In the genomic region with DNA sequence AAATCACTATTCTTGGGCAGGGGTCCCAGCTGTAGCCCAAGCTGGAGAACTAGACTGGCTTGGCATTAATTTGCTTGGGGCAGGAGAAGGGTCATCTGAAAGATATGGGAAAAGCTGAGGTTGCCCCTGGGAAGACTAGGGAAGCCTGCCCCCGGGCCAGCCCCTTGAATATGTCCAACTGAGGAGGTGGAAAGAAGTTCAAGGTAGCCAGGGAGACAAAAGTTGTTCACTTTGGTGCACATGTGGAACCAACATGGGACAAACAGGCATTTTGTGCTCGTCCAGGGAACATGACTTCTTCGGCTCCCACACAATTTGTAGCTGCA, we compare ENCODE assay signal across 9 cellular contexts. TPM values are rescaled to one million over a fixed set of nuclear protein-coding genes. Genes with fewer than 3 reads are reported as not detected.
DNase-seq lines count a peak whose midpoint lies in the region; ATAC-seq, FAIRE-seq and TF ChIP-seq lines count a peak whose summit lies in the region.
"Had no signal": no experiment of that assay in that cellular context is flagged by ENCODE, and none has a peak within 500 bp of the region (broad histone marks: within the 10 kb centered on the region; RNA-seq: fewer than 3 reads in every experiment).

No MANE protein-coding gene starts in this region.

- H3K4me1 Mint-ChIP-seq in Calu3 (ENCODE audit: low read depth, unreplicated experiment) (peaks cover 48% of the 10 kb centered on the region), neural crest cell (peaks cover 28% of the 10 kb centered on the region)

- H3K27ac ChIP-seq in K562 (ENCODE audit: extremely low read depth, low read depth, low read length) (peak overlapping the region; percentile 99), brain microvascular endothelial cell (no peak overlapping the region)

- TF ChIP-seq CTCF in Calu3 (IDR thresholded peaks at IDR 0.05; ENCODE audit: unreplicated experiment) (no peak), LNCaP clone FGC (IDR thresholded peaks at IDR 0.05; ENCODE audit: control insufficient read depth, extremely low read depth, insufficient read depth) (no peak), K562 (IDR thresholded peaks at IDR 0.05 in 2 of 3, conservative IDR thresholded peaks at IDR 0.05 in 1 of 3; ENCODE audit: insufficient read depth in 2 of 3, low read depth in 1 of 3, low read length in 3 of 3) (no peak), neural crest cell (conservative IDR thresholded peaks at IDR 0.05) (no peak), brain microvascular endothelial cell (IDR thresholded peaks at IDR 0.05; ENCODE audit: low read depth, low read length, missing control alignments) (no peak)

- H3K4me1 ChIP-seq in K562 (replicated peaks in 1 of 2; ENCODE audit: control insufficient read depth in 2 of 2, insufficient read depth in 2 of 2, low read length in 2 of 2) = peaks cover 56 to 67% of the 10 kb centered on the region in 2 experiments

- CTCF ChIA-PET in Calu3 (lab: Charles Lee) = no interaction called here
- CTCF ChIA-PET in K562 (lab: Yijun Ruan, JAX; ENCODE audit: low intra/inter-chr PET ratio) = no interaction called here

- H3K9me3 ChIP-seq in K562 (replicated peaks; ENCODE audit: control insufficient read depth, insufficient read depth, low read depth, low read length) = no peaks in the 10 kb centered on the region

- no peak for FAIRE-seq in K562 (lab: Jason Lieb, UNC)

- TF ChIP-seq RAD21 in K562 (CRISPR knock-in tag; conservative IDR thresholded peaks at IDR 0.05 in 1 of 2, IDR thresholded peaks at IDR 0.05 in 1 of 2) = no peak

- H3K4me3 ChIP-seq in LNCaP clone FGC (ENCODE audit: low read depth, low read length) (peak overlapping the region; percentile 70; the same call in 1 of the 2 replicates), K562 (no peak overlapping the region), brain microvascular endothelial cell (ENCODE audit: low read depth, low read length) (no peak overlapping the region)

- H3K36me3 Mint-ChIP-seq in Calu3 (ENCODE audit: insufficient read depth, unreplicated experiment) = peaks cover 48% of the 10 kb centered on the region
- H3K36me3 Mint-ChIP-seq in neural crest cell (ENCODE audit: low read depth) = peaks cover 5% of the 10 kb centered on the region

- H3K9me3 Mint-ChIP-seq in Calu3 (ENCODE audit: low read depth, unreplicated experiment) (no peaks in the 10 kb centered on the region), neural crest cell (no peaks in the 10 kb centered on the region)

- peaks cover 37% of the 10 kb centered on the region for H3K36me3 ChIP-seq in K562 (ENCODE audit: control insufficient read depth, insufficient read depth, low read length)
- no peaks in the 10 kb centered on the region for H3K36me3 ChIP-seq in brain microvascular endothelial cell (replicated peaks)

- peak overlapping the region; percentile 45 to 96; a peak in 3 of 4 replicates for H3K9ac ChIP-seq in K562 (ENCODE audit: insufficient read depth in 1 of 2, low read depth in 2 of 2, low read length in 2 of 2)

- DNase-seq in Calu3 = no peak
- DNase-seq in LNCaP clone FGC (ENCODE audit: low read depth) = no peak
- no peak for DNase-seq in K562 (ENCODE audit: extremely low read depth in 1 of 4, low spot score in 3 of 4)
- no peak for DNase-seq in neural crest cell (ENCODE audit: low read depth, low spot score)
- no peak for DNase-seq in brain microvascular endothelial cell
- DNase-seq: dorsolateral prefrontal cortex, NCI-H187 had no signal

- H3K79me2 ChIP-seq in K562 (ENCODE audit: control insufficient read depth, insufficient read depth, low read length) = peaks cover 82% of the 10 kb centered on the region

- no peak for TF ChIP-seq EP300 in K562 (IDR thresholded peaks at IDR 0.05; ENCODE audit: low read length)

- H3K27me3 ChIP-seq in K562 (ENCODE audit: control insufficient read depth in 2 of 2, insufficient read depth in 2 of 2, low read length in 2 of 2) (no peaks in the 10 kb centered on the region), brain microvascular endothelial cell (replicated peaks) (peaks cover 8% of the 10 kb centered on the region)

- no peak for TF ChIP-seq POLR2A in K562 (conservative IDR thresholded peaks at IDR 0.05)

- ATAC-seq in K562 = no peak
- ATAC-seq in HG03571 (IDR thresholded peaks at IDR 0.05; ENCODE audit: unreplicated experiment) = no peak
- no peak for ATAC-seq in GM18502 (IDR thresholded peaks at IDR 0.05; ENCODE audit: poor library complexity, unreplicated experiment)

- WGBS in K562 (ENCODE audit: insufficient coverage, low coverage, missing lambda C conversion rate) = 47% methylated on average over 3 of the region's 3 CpGs

- BruUV-seq in Calu3 (replicated peaks; lab: Mats Ljungman, UMichigan) = no TSS peak
- BruUV-seq in K562 (replicated peaks; lab: Mats Ljungman, UMichigan) = no TSS peak

- intact Hi-C loops in Calu3 (cut with micrococcal nuclease; ENCODE audit: unreplicated experiment) (no loop called here), K562 (cut with micrococcal nuclease) (loop anchor here (1.0 to 5.0 kb wide), 4 partner anchors 9 to 636 kb away; partner anchors contain the start of gene REPIN1)

- no peaks in the 10 kb centered on the region for H3K9me1 ChIP-seq in K562 (ENCODE audit: control insufficient read depth, insufficient read depth, low read length)

- peak overlapping the region; percentile 79; the same call in 1 of the 2 replicates for H2AFZ ChIP-seq in K562 (ENCODE audit: low read depth, low read length)

- H3K27me3 Mint-ChIP-seq in Calu3 (ENCODE audit: unreplicated experiment) = no peaks in the 10 kb centered on the region
- H3K27me3 Mint-ChIP-seq in neural crest cell (ENCODE audit: low read depth) = no peaks in the 10 kb centered on the region

- H4K20me1 ChIP-seq in K562 (replicated peaks; ENCODE audit: control insufficient read depth, insufficient read depth, low read length) = no peaks in the 10 kb centered on the region

- peak overlapping the region; percentile 85 for H3K4me3 Mint-ChIP-seq in Calu3 (ENCODE audit: low read depth, unreplicated experiment)
- H3K4me3 Mint-ChIP-seq in neural crest cell = peak overlapping the region; percentile 87

- POLR2A ChIA-PET in K562 (lab: Yijun Ruan, JAX) = interaction anchor here (0.9 to 5.9 kb wide), 5 partner anchors 8 to 47 kb away, joined by 3 to 35 read pairs (median 7); partner anchors contain the start of gene REPIN1

- in situ Hi-C loops in K562 (cut with MboI) = loop anchor here (5.0 kb wide), 1 partner anchor 34 kb away; no protein-coding TSS in a partner anchor
- in situ Hi-C loops in brain microvascular endothelial cell (cut with HindIII; ENCODE audit: low pct_ligation_motif_present, low sequenced_read_pairs) = no loop called here

- H3K27ac Mint-ChIP-seq in Calu3 (ENCODE audit: unreplicated experiment) (no peak overlapping the region), neural crest cell (ENCODE audit: unreplicated experiment) (no peak overlapping the region)

- peak overlapping the region; percentile 100 for H3K4me2 ChIP-seq in K562 (ENCODE audit: insufficient read depth, low read length)

RNA-seq across cellular contexts. Expression of gene LRRC61, which starts 1.4 kb away (rescaled TPM):
- total RNA-seq in Calu3 (2022) (14.6 and 22.5 TPM in 2 replicates), K562 (2014; rRNA removed) (55.2 and 67.6 TPM in 2 replicates), K562 (2014; rRNA removed; fragmentation: Illumina TruSeq; extraction: Trizol) (16.8 and 18.7 TPM in 2 replicates), K562 (2015; rRNA removed; fragmentation: Illumina TruSeq; extraction: Trizol) (35.2 and 37.8 TPM in 2 replicates), K562 (2021) (49.5 and 50.6 TPM in 2 replicates), neural crest cell (23.2 and 26.3 TPM in 2 replicates)
- total RNA-seq in K562 (2011; cell fraction: chromatin; rRNA removed; ENCODE audit: low replicate concordance) = 114 and 182 TPM in 2 replicates
- 129 and 134 TPM in 2 replicates for total RNA-seq in K562 (2011; cell fraction: nucleolus; rRNA removed)
- 113 and 123 TPM in 2 replicates for total RNA-seq in K562 (2011; cell fraction: nucleoplasm; rRNA removed)
- polyA plus RNA-seq in K562 (2011; rRNA removed) (54.3 and 76.9 TPM in 2 replicates), K562 (2014; fragmentation: Illumina TruSeq; extraction: Trizol) (18.4 and 35.6 TPM in 2 replicates), K562 (2014; fragmentation: Nextera tagmentation; extraction: Ambion mirVana) (1 to 10 TPM; 1.3 to 1.7 TPM), K562 (2014; rRNA removed) (42.0 and 46.5 TPM in 2 replicates)
- polyA plus RNA-seq in K562 (2011; cell fraction: cytosol; rRNA removed) = 138 and 194 TPM in 2 replicates
- 125 and 205 TPM in 2 replicates for polyA plus RNA-seq in K562 (2011; cell fraction: nucleus; rRNA removed)
- polyA plus RNA-seq in K562 (2012) = 81.4 and 86.4 TPM in 2 replicates
- polyA minus RNA-seq in K562 (2011; rRNA and poly(A)+ RNA removed) = 44.8 and 55.6 TPM in 2 replicates
- polyA minus RNA-seq in K562 (2011; cell fraction: cytosol; rRNA and poly(A)+ RNA removed) = 94.8 and 130 TPM in 2 replicates
- 89.0 and 106 TPM in 2 replicates for polyA minus RNA-seq in K562 (2011; cell fraction: nucleus; rRNA and poly(A)+ RNA removed)

RNA-seq across cellular contexts. Expression of gene ACTR3C, which starts 1.6 kb away (rescaled TPM):
- total RNA-seq in Calu3 (2022) = 22.8 and 26.0 TPM in 2 replicates
- 118 and 124 TPM in 2 replicates for total RNA-seq in K562 (2011; cell fraction: chromatin; rRNA removed; ENCODE audit: low replicate concordance)
- total RNA-seq in K562 (2011; cell fraction: nucleolus; rRNA removed) = 77.7 and 87.2 TPM in 2 replicates
- 81.8 and 110 TPM in 2 replicates for total RNA-seq in K562 (2011; cell fraction: nucleoplasm; rRNA removed)
- 12.1 and 12.9 TPM in 2 replicates for total RNA-seq in K562 (2014; rRNA removed)
- total RNA-seq in K562 (2014; rRNA removed; fragmentation: Illumina TruSeq; extraction: Trizol) = 14.2 and 16.9 TPM in 2 replicates
- total RNA-seq in K562 (2015; rRNA removed; fragmentation: Illumina TruSeq; extraction: Trizol) = 14.8 and 16.8 TPM in 2 replicates
- 10.0 and 10.8 TPM in 2 replicates for total RNA-seq in K562 (2021)
- polyA plus RNA-seq in K562 (2011; rRNA removed) = 28.1 and 35.4 TPM in 2 replicates
- 13.0 and 26.1 TPM in 2 replicates for polyA plus RNA-seq in K562 (2011; cell fraction: cytosol; rRNA removed)
- 30.3 and 45.3 TPM in 2 replicates for polyA plus RNA-seq in K562 (2011; cell fraction: nucleus; rRNA removed)
- 13.2 and 18.9 TPM in 2 replicates for polyA plus RNA-seq in K562 (2012)
- polyA plus RNA-seq in K562 (2014; fragmentation: Illumina TruSeq; extraction: Trizol) = 12.2 and 13.4 TPM in 2 replicates
- polyA plus RNA-seq in K562 (2014; fragmentation: Nextera tagmentation; extraction: Ambion mirVana) = 10 to 100 TPM in 1 of 2 experiments, 1 to 10 TPM in 1; 9.0 to 13.3 TPM
- 14.9 and 16.9 TPM in 2 replicates for polyA plus RNA-seq in K562 (2014; rRNA removed)
- 61.6 and 72.6 TPM in 2 replicates for polyA minus RNA-seq in K562 (2011; rRNA and poly(A)+ RNA removed)
- 16.9 and 22.1 TPM in 2 replicates for polyA minus RNA-seq in K562 (2011; cell fraction: cytosol; rRNA and poly(A)+ RNA removed)
- polyA minus RNA-seq in K562 (2011; cell fraction: nucleus; rRNA and poly(A)+ RNA removed) = 75.1 and 126 TPM in 2 replicates
- 0.49 and 0.61 TPM in 2 replicates for total RNA-seq in neural crest cell

RNA-seq across cellular contexts. Expression of gene RARRES2, which starts 19.7 kb away (rescaled TPM):
- total RNA-seq in Calu3 (2022) (9.1 and 13.0 TPM in 2 replicates), K562 (2014; rRNA removed) (not detected in 2 replicates), K562 (2014; rRNA removed; fragmentation: Illumina TruSeq; extraction: Trizol) (not detected in 2 replicates), K562 (2015; rRNA removed; fragmentation: Illumina TruSeq; extraction: Trizol) (not detected in 2 replicates), K562 (2021) (1.7 and 1.8 TPM in 2 replicates), neural crest cell (24.4 and 26.3 TPM in 2 replicates)
- not detected in 2 replicates for total RNA-seq in K562 (2011; cell fraction: chromatin; rRNA removed; ENCODE audit: low replicate concordance)
- not detected in 2 replicates for total RNA-seq in K562 (2011; cell fraction: nucleolus; rRNA removed)
- total RNA-seq in K562 (2011; cell fraction: nucleoplasm; rRNA removed) = not detected in 2 replicates
- polyA plus RNA-seq in K562 (2011; rRNA removed) (0.11 TPM in 1 of 2 replicates, not detected in the other), K562 (2014; fragmentation: Illumina TruSeq; extraction: Trizol) (not detected in 2 replicates), K562 (2014; fragmentation: Nextera tagmentation; extraction: Ambion mirVana) (not detected), K562 (2014; rRNA removed) (0.23 TPM in 1 of 2 replicates, not detected in the other)
- 0.51 and 0.55 TPM in 2 replicates for polyA plus RNA-seq in K562 (2011; cell fraction: cytosol; rRNA removed)
- polyA plus RNA-seq in K562 (2011; cell fraction: nucleus; rRNA removed) = 0.13 and 0.26 TPM in 2 replicates
- 0.21 and 0.33 TPM in 2 replicates for polyA plus RNA-seq in K562 (2012)
- polyA minus RNA-seq in K562 (2011; rRNA and poly(A)+ RNA removed) = not detected in 2 replicates
- polyA minus RNA-seq in K562 (2011; cell fraction: cytosol; rRNA and poly(A)+ RNA removed) = not detected in 2 replicates
- polyA minus RNA-seq in K562 (2011; cell fraction: nucleus; rRNA and poly(A)+ RNA removed) = not detected in 2 replicates

RNA-seq across cellular contexts. Expression of gene REPIN1, which starts 46.9 kb away (rescaled TPM):
- total RNA-seq in Calu3 (2022) (185 and 189 TPM in 2 replicates), K562 (2014; rRNA removed) (212 and 268 TPM in 2 replicates), K562 (2014; rRNA removed; fragmentation: Illumina TruSeq; extraction: Trizol) (46.9 and 56.8 TPM in 2 replicates), K562 (2015; rRNA removed; fragmentation: Illumina TruSeq; extraction: Trizol) (94.0 and 99.6 TPM in 2 replicates), K562 (2021) (277 and 283 TPM in 2 replicates), neural crest cell (212 and 224 TPM in 2 replicates)
- 109 and 296 TPM in 2 replicates for total RNA-seq in K562 (2011; cell fraction: chromatin; rRNA removed; ENCODE audit: low replicate concordance)
- 251 and 260 TPM in 2 replicates for total RNA-seq in K562 (2011; cell fraction: nucleolus; rRNA removed)
- 183 and 184 TPM in 2 replicates for total RNA-seq in K562 (2011; cell fraction: nucleoplasm; rRNA removed)
- polyA plus RNA-seq in K562 (2011; rRNA removed) (130 and 189 TPM in 2 replicates), K562 (2014; fragmentation: Illumina TruSeq; extraction: Trizol) (94.3 and 120 TPM in 2 replicates), K562 (2014; fragmentation: Nextera tagmentation; extraction: Ambion mirVana) (10 to 100 TPM in 1 of 2 experiments, 1 to 10 TPM in 1; 8.1 to 11.0 TPM), K562 (2014; rRNA removed) (209 and 237 TPM in 2 replicates)
- 210 and 322 TPM in 2 replicates for polyA plus RNA-seq in K562 (2011; cell fraction: cytosol; rRNA removed)
- polyA plus RNA-seq in K562 (2011; cell fraction: nucleus; rRNA removed) = 461 and 543 TPM in 2 replicates
- polyA plus RNA-seq in K562 (2012) = 186 and 202 TPM in 2 replicates
- polyA minus RNA-seq in K562 (2011; rRNA and poly(A)+ RNA removed) = 65.6 and 71.9 TPM in 2 replicates
- polyA minus RNA-seq in K562 (2011; cell fraction: cytosol; rRNA and poly(A)+ RNA removed) = 96.6 and 122 TPM in 2 replicates
- polyA minus RNA-seq in K562 (2011; cell fraction: nucleus; rRNA and poly(A)+ RNA removed) = 81.0 and 130 TPM in 2 replicates

RNA-seq across cellular contexts. Expression of gene ZNF775, which starts 57.4 kb away (rescaled TPM):
- total RNA-seq in Calu3 (2022) (5.3 and 5.8 TPM in 2 replicates), K562 (2014; rRNA removed) (18.6 and 21.8 TPM in 2 replicates), K562 (2014; rRNA removed; fragmentation: Illumina TruSeq; extraction: Trizol) (1.1 and 1.8 TPM in 2 replicates), K562 (2015; rRNA removed; fragmentation: Illumina TruSeq; extraction: Trizol) (5.5 and 5.7 TPM in 2 replicates), K562 (2021) (18.7 and 19.2 TPM in 2 replicates), neural crest cell (13.3 and 16.5 TPM in 2 replicates)
- total RNA-seq in K562 (2011; cell fraction: chromatin; rRNA removed; ENCODE audit: low replicate concordance) = 3.1 and 10.5 TPM in 2 replicates
- total RNA-seq in K562 (2011; cell fraction: nucleolus; rRNA removed) = 12.0 and 14.7 TPM in 2 replicates
- total RNA-seq in K562 (2011; cell fraction: nucleoplasm; rRNA removed) = 5.9 TPM in 2 replicates
- polyA plus RNA-seq in K562 (2011; rRNA removed) (4.9 and 8.3 TPM in 2 replicates), K562 (2014; fragmentation: Illumina TruSeq; extraction: Trizol) (1.5 and 3.5 TPM in 2 replicates), K562 (2014; fragmentation: Nextera tagmentation; extraction: Ambion mirVana) (under 1 TPM; 0.04 to 0.20 TPM), K562 (2014; rRNA removed) (13.1 and 13.2 TPM in 2 replicates)
- 7.9 and 29.5 TPM in 2 replicates for polyA plus RNA-seq in K562 (2011; cell fraction: cytosol; rRNA removed)
- polyA plus RNA-seq in K562 (2011; cell fraction: nucleus; rRNA removed) = 9.1 and 15.1 TPM in 2 replicates
- polyA plus RNA-seq in K562 (2012) = 11.8 and 13.9 TPM in 2 replicates
- 1.3 and 1.6 TPM in 2 replicates for polyA minus RNA-seq in K562 (2011; rRNA and poly(A)+ RNA removed)
- 7.2 and 17.1 TPM in 2 replicates for polyA minus RNA-seq in K562 (2011; cell fraction: cytosol; rRNA and poly(A)+ RNA removed)
- 4.3 and 5.3 TPM in 2 replicates for polyA minus RNA-seq in K562 (2011; cell fraction: nucleus; rRNA and poly(A)+ RNA removed)
